In genomic region chr4:100177855-100178254, GRCh38 we compare ENCODE assay signal across 26 cellular contexts. TPM values are rescaled to one million over a fixed set of nuclear protein-coding genes. Genes with fewer than 3 reads are reported as not detected.
"Had no signal": no experiment of that assay in that cellular context is flagged by ENCODE, and none has a peak within 500 bp of the region (broad histone marks: within the 10 kb centered on the region; RNA-seq: fewer than 3 reads in every experiment).

No MANE protein-coding gene starts in this region.

- H3K4me3 ChIP-seq: cardiac muscle cell, Peyer's patch had no signal

- H3K27me3 ChIP-seq: cardiac muscle cell, Peyer's patch had no signal

- H3K36me3 Mint-ChIP-seq: activated naive CD8-positive, alpha-beta T cell; brain; WTC11 had no signal

- H3K4me3 Mint-ChIP-seq: activated CD8-positive, alpha-beta T cell treated with anti-CD3 and anti-CD28 coated beads, Interleukin-2, amount 10 ng/mL, durations not matched to agents 7 days and 5 days; activated naive CD4-positive, alpha-beta T cell treated with anti-CD3 and anti-CD28 coated beads for 36 hours; activated naive CD8-positive, alpha-beta T cell; activated T-cell treated with anti-CD3 and anti-CD28 coated beads, Interleukin-2, amount 50 U/mL, for 24 hours; activated T-helper 17 cell treated with anti-CD3 and anti-CD28 coated beads, Interleukin-2, amount 50 U/mL, for 72 hours; brain; T-helper 1 cell treated with Interleukin-12 subunit alpha and Interleukin-12 subunit beta and Interleukin-4 antibody, amounts not matched to agents 30 μg/mL and 1 μg/mL, for 36 hours; WTC11 had no signal

- ATAC-seq: activated CD8-positive, alpha-beta T cell treated with anti-CD3 and anti-CD28 coated beads, Interleukin-2, amount 10 ng/mL, durations not matched to agents 7 days and 5 days; activated T-helper 17 cell treated with anti-CD3 and anti-CD28 coated beads, Interleukin-2, amount 50 U/mL, for 72 hours; WTC11 had no signal

- H3K9me3 Mint-ChIP-seq: activated naive CD4-positive, alpha-beta T cell treated with anti-CD3 and anti-CD28 coated beads for 36 hours; activated T-cell treated with anti-CD3 and anti-CD28 coated beads, Interleukin-2, amount 50 U/mL, for 24 hours; activated T-helper 17 cell treated with anti-CD3 and anti-CD28 coated beads, Interleukin-2, amount 50 U/mL, for 72 hours; T-helper 1 cell treated with Interleukin-12 subunit alpha and Interleukin-12 subunit beta and Interleukin-4 antibody, amounts not matched to agents 30 μg/mL and 1 μg/mL, for 36 hours had no signal

- FAIRE-seq: astrocyte had no signal

- DNase-seq: activated CD4-positive, alpha-beta T cell treated with anti-CD3 and anti-CD28 coated beads for 48 hours; activated CD4-positive, alpha-beta T cell treated with anti-CD3 and anti-CD28 coated beads, Interleukin-2, amount 50 U/mL, for 4 hours; activated CD4-positive, CD25-positive, alpha-beta regulatory T cell treated with anti-CD3 and anti-CD28 coated beads, Interleukin-2, amount 50 U/mL, for 72 hours; activated CD8-positive, alpha-beta memory T cell treated with anti-CD3 and anti-CD28 coated beads, Interleukin-2, amount 50 U/mL, for 48 hours; activated CD8-positive, alpha-beta T cell treated with anti-CD3 and anti-CD28 coated beads, Interleukin-2, amount 10 ng/mL, durations not matched to agents 7 days and 5 days; activated gamma-delta T cell; activated naive CD4-positive, alpha-beta T cell treated with anti-CD3 and anti-CD28 coated beads for 36 hours; activated T-cell treated with anti-CD3 and anti-CD28 coated beads, Interleukin-2, amount 50 U/mL, for 24 hours; amygdala; NCI-H1105 treated with DMSO at 0.1 percent for 48 hours; NCI-H1436 treated with DMSO at 0.1 percent for 48 hours; NCI-H187; NCI-H2081 treated with DMSO at 0.1 percent for 48 hours; NCI-H446; NCI-H524; NCI-H748 treated with DMSO at 0.1 percent for 48 hours; OCI-M1; Peyer's patch; SHP77 had no signal

- H3K4me1 Mint-ChIP-seq: brain, WTC11 had no signal

- H3K27ac Mint-ChIP-seq: activated CD8-positive, alpha-beta T cell treated with anti-CD3 and anti-CD28 coated beads, Interleukin-2, amount 10 ng/mL, durations not matched to agents 7 days and 5 days; activated naive CD4-positive, alpha-beta T cell treated with anti-CD3 and anti-CD28 coated beads for 36 hours; activated naive CD8-positive, alpha-beta T cell; activated T-cell treated with anti-CD3 and anti-CD28 coated beads, Interleukin-2, amount 50 U/mL, for 24 hours; activated T-helper 17 cell treated with anti-CD3 and anti-CD28 coated beads, Interleukin-2, amount 50 U/mL, for 72 hours; brain; T-helper 1 cell treated with Interleukin-12 subunit alpha and Interleukin-12 subunit beta and Interleukin-4 antibody, amounts not matched to agents 30 μg/mL and 1 μg/mL, for 36 hours; WTC11 had no signal

- H3K9me3 ChIP-seq: Peyer's patch had no signal

- H3K4me1 ChIP-seq: Peyer's patch had no signal

- H3K36me3 ChIP-seq: cardiac muscle cell, Peyer's patch had no signal

- H3K27ac ChIP-seq: cardiac muscle cell, Peyer's patch had no signal

RNA-seq across cellular contexts. Expression of gene DDIT4L, which starts 12.4 kb away (rescaled TPM):
- total RNA-seq: activated CD8-positive, alpha-beta T cell treated with anti-CD3 and anti-CD28 coated beads, Interleukin-2, amount 10 ng/mL, durations not matched to agents 7 days and 5 days had no signal
